In the genomic region with DNA sequence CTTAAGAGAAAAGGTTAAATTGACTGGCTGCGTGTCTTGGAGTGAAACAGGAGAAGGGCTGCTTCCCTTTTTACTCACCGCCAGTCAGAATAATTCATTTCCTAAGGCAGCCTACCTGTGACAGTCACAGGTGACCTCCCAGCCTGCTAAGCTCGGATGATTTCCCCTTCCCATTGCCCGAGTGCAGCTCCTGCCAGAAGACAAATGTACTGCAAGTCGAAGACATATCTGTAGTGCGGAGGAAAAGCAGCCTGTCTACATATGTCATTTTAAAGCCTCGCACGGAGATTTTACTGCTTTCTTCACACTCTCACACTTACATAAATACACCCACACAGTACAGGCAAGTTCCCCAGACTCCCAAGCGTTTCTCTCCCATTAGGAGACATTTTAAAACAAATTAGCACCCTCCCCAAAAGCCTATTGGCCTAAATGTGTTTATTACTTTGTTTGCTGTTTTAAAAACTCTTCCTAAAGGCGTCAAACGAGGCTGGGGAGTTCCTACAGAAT, we compare ENCODE assay signal across 8 cellular contexts.
DNase-seq lines count a peak whose midpoint lies in the region; ATAC-seq and TF ChIP-seq lines count a peak whose summit lies in the region.

No MANE protein-coding gene starts in this region.

- TF ChIP-seq CTCF in AG10803 (conservative IDR thresholded peaks at IDR 0.05; ENCODE audit: low read length) (no peak; the same call in 1 of the 2 replicates), ascending aorta (IDR thresholded peaks at IDR 0.05) (no peak), thoracic aorta (IDR thresholded peaks at IDR 0.05) (no peak)

- H3K9me3 ChIP-seq in ascending aorta (no peaks in the 10 kb centered on the region), thoracic aorta (no peaks in the 10 kb centered on the region)

- peak overlapping the region; percentile 24 for H3K4me3 ChIP-seq in AG10803 (ENCODE audit: low read length)
- peak overlapping the region; percentile 38 to 48 for H3K4me3 ChIP-seq in ascending aorta
- H3K4me3 ChIP-seq in thoracic aorta = peak overlapping the region; percentile 64

- H3K27me3 ChIP-seq in ascending aorta (no peaks in the 10 kb centered on the region), thoracic aorta (replicated peaks; ENCODE audit: insufficient read depth) (no peaks in the 10 kb centered on the region)

- peaks cover 3 to 31% of the 10 kb centered on the region in 2 donors for H3K4me1 ChIP-seq in ascending aorta
- H3K4me1 ChIP-seq in thoracic aorta (ENCODE audit: control insufficient read depth in 1 of 2, low read depth in 2 of 2) = peaks cover 28 to 50% of the 10 kb centered on the region in 2 donors

- DNase-seq in AG10803 (ENCODE audit: low read depth) = no peak
- DNase-seq in ascending aorta (ENCODE audit: low spot score in 2 of 2) = no peak
- DNase-seq in iris pigment epithelial cell (ENCODE audit: low read depth) = peak; percentile 20
- no peak for DNase-seq in thoracic aorta (ENCODE audit: low spot score)
- no peak for DNase-seq in cortex of kidney (lab: John Stamatoyannopoulos, UW)
- DNase-seq in KBM-7 = no peak

- H3K36me3 ChIP-seq in ascending aorta (no peaks in the 10 kb centered on the region), thoracic aorta (no peaks in the 10 kb centered on the region)

- ATAC-seq in GM19395 (IDR thresholded peaks at IDR 0.05; ENCODE audit: unreplicated experiment) (peak; percentile 62), HG03354 (IDR thresholded peaks at IDR 0.05; ENCODE audit: poor library complexity, severe bottlenecking, unreplicated experiment) (peak; percentile 53), thoracic aorta (ENCODE audit: insufficient number of reproducible peaks, low FRiP score, low read depth) (no peak)

- in situ Hi-C loops in KBM-7 (cut with MboI; ENCODE audit: low pct_unique_long_range_greater_than_20kb, low sequenced_read_pairs) = no loop called here

- peak overlapping the region; percentile 66 to 69 for H3K27ac ChIP-seq in ascending aorta
- H3K27ac ChIP-seq in thoracic aorta = peak overlapping the region; percentile 57 to 74

- intact Hi-C loops in ascending aorta (cut with DNase I) = loop anchor here (5.0 to 10.0 kb wide), 3 partner anchors 505 to 737 kb away; no protein-coding TSS in a partner anchor
